8 cellular contexts compared by ENCODE assay signal in genomic region chr15:82750831-82751181, GRCh38. TPM values are rescaled to one million over a fixed set of nuclear protein-coding genes. Genes with fewer than 3 reads are reported as not detected.
DNase-seq lines count a peak whose midpoint lies in the region; ATAC-seq and TF ChIP-seq lines count a peak whose summit lies in the region.

No MANE protein-coding gene starts in this region.

- H3K4me3 ChIP-seq in AG10803 (ENCODE audit: low read length) (peak overlapping the region; percentile 98), WI38 (ENCODE audit: low read depth, low read length) (peak overlapping the region; percentile 98), fibroblast of pulmonary artery (replicated peaks; ENCODE audit: low read depth, low read length) (peak overlapping the region; percentile 62)

- no peaks in the 10 kb centered on the region for H3K9me3 Mint-ChIP-seq in osteocyte (ENCODE audit: unreplicated experiment)

- H3K36me3 Mint-ChIP-seq in osteocyte (ENCODE audit: unreplicated experiment) = peaks cover 21% of the 10 kb centered on the region

- ATAC-seq in GM19023 (IDR thresholded peaks at IDR 0.05; ENCODE audit: unreplicated experiment) (peak; percentile 39), HG03103 (IDR thresholded peaks at IDR 0.05; ENCODE audit: low read depth, unreplicated experiment) (peak; percentile 36)

- DNase-seq in AG10803 (ENCODE audit: low read depth) (no peak), fibroblast of pulmonary artery (ENCODE audit: low read depth) (no peak), osteocyte (ENCODE audit: extremely low spot score, unreplicated experiment) (no peak), amygdala (lab: John Stamatoyannopoulos, UW) (no peak), NCI-H1694 treated with DMSO at 0.1 percent for 48 hours (lab: John Stamatoyannopoulos, UW) (no peak)

- H3K4me3 Mint-ChIP-seq in osteocyte (ENCODE audit: unreplicated experiment) = peak overlapping the region; percentile 100

- peaks cover 31% of the 10 kb centered on the region for H3K4me1 Mint-ChIP-seq in osteocyte (ENCODE audit: unreplicated experiment)

- TF ChIP-seq CTCF in AG10803 (conservative IDR thresholded peaks at IDR 0.05; ENCODE audit: low read length) (no peak), WI38 (IDR thresholded peaks at IDR 0.05; ENCODE audit: low read depth, low read length) (no peak), fibroblast of pulmonary artery (IDR thresholded peaks at IDR 0.05; ENCODE audit: low read length, missing control alignments) (no peak), osteocyte (IDR thresholded peaks at IDR 0.05) (no peak)

- peak overlapping the region; percentile 98 for H3K27ac Mint-ChIP-seq in osteocyte (ENCODE audit: unreplicated experiment)

- H3K27me3 Mint-ChIP-seq in osteocyte (ENCODE audit: unreplicated experiment) = no peaks in the 10 kb centered on the region

RNA-seq across cellular contexts. Expression of gene AP3B2, which starts 41.1 kb away (rescaled TPM):
- total RNA-seq in osteocyte = 0.51 TPM in 1 of 2 replicates, not detected in the other

RNA-seq across cellular contexts. Expression of gene FSD2, which starts 55.1 kb away (rescaled TPM):
- not detected in 2 replicates for total RNA-seq in osteocyte

RNA-seq across cellular contexts. Expression of gene WHAMM, which starts 58.6 kb away (rescaled TPM):
- total RNA-seq in osteocyte = 8.9 and 9.6 TPM in 2 replicates
